In the genomic region with DNA sequence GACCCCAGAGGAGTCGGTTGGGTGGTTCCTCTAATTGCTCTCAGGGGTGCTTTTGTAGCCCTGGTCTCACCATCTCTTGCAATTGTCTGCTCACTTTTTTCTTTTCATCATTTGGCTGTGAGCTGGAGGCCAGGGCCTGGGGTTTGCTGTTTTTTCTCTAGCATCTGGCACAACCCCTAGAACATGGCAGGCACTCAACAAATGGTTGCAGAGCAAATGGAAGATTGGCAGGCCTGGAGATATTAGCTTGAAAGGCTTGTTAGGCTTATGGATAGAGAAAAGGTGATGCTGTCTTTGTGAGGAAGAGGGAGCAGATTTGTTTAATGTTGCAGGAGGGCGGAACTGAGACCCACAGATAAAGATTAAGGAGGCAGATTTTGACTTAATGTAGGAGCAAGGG, we compare ENCODE assay signal across 26 cellular contexts. TPM values are rescaled to one million over a fixed set of nuclear protein-coding genes. Genes with fewer than 3 reads are reported as not detected.
DNase-seq lines count a peak whose midpoint lies in the region; ATAC-seq, FAIRE-seq and TF ChIP-seq lines count a peak whose summit lies in the region.
"Had no signal": no experiment of that assay in that cellular context is flagged by ENCODE, and none has a peak within 500 bp of the region (broad histone marks: within the 10 kb centered on the region; RNA-seq: fewer than 3 reads in every experiment).

No MANE protein-coding gene starts in this region.

- H3K36me3 Mint-ChIP-seq in brain (peaks cover 47% of the 10 kb centered on the region), glutamatergic neuron (ENCODE audit: unreplicated experiment) (no peaks in the 10 kb centered on the region)
- H3K36me3 Mint-ChIP-seq: CD14-positive monocyte had no signal

- H3K27me3 Mint-ChIP-seq in brain (no peaks in the 10 kb centered on the region), glutamatergic neuron (ENCODE audit: unreplicated experiment) (peaks cover 6% of the 10 kb centered on the region)

- H3K36me3 ChIP-seq in right atrium auricular region, result no peaks in the 10 kb centered on the region
- H3K36me3 ChIP-seq: BE2C; BLaER1 treated with 17β-estradiol and CSF1 and Interleukin-3, amounts not matched to agents 10 nM and 100 nM had no signal

- peaks cover 0 to 50% of the 10 kb centered on the region in 2 donors for H3K4me1 ChIP-seq in right atrium auricular region
- H3K4me1 ChIP-seq: A549, BE2C had no signal

- H3K9me3 Mint-ChIP-seq in brain (no peaks in the 10 kb centered on the region), glutamatergic neuron (ENCODE audit: unreplicated experiment) (peaks cover 2% of the 10 kb centered on the region)
- H3K9me3 Mint-ChIP-seq: CD4-positive, alpha-beta T cell; CD8-positive, alpha-beta memory T cell; GM23338; H9 had no signal

- H3K4me1 Mint-ChIP-seq in brain (peaks cover 12% of the 10 kb centered on the region), glutamatergic neuron (ENCODE audit: low read depth, unreplicated experiment) (peaks cover 17% of the 10 kb centered on the region)

- H3K27ac ChIP-seq in right atrium auricular region, result peak overlapping the region in 1 of 2 donors; percentile 29
- H3K27ac ChIP-seq: A549; BLaER1 treated with 17β-estradiol and CSF1 and Interleukin-3, amounts not matched to agents 10 nM and 100 nM had no signal

- DNase-seq in Right ventricle myocardium inferior (ENCODE audit: missing footprints), result no peak
- DNase-seq in right atrium auricular region (ENCODE audit: low spot score), result no peak
- DNase-seq in glutamatergic neuron, result no peak
- no peak for DNase-seq in left ventricle myocardium superior
- DNase-seq in urothelium cell line (ENCODE audit: low spot score), result no peak
- DNase-seq in EL, result no peak
- DNase-seq: 8988T; ACHN; AML-193; BE2C; CD4-positive, alpha-beta T cell; CD8-positive, alpha-beta memory T cell; DMS 273 treated with DMSO at 0.1 percent for 48 hours; DMS79; GF-D8; H9 had no signal

- no peak for FAIRE-seq in urothelium cell line (lab: Jason Lieb, UNC)
- FAIRE-seq: A549, D721Med, GM12891, GM18507 had no signal

- peak overlapping the region in 3 of 5 experiments; percentile 3 to 84 (median 73) for H3K27ac Mint-ChIP-seq in brain
- H3K27ac Mint-ChIP-seq in glutamatergic neuron (ENCODE audit: unreplicated experiment), result no peak overlapping the region
- H3K27ac Mint-ChIP-seq: CD14-positive monocyte; CD4-positive, alpha-beta T cell; CD8-positive, alpha-beta memory T cell; GM23338; H9 had no signal

- H3K4me3 Mint-ChIP-seq in brain (peak overlapping the region in 2 of 5 experiments; percentile 23 to 27), glutamatergic neuron (ENCODE audit: unreplicated experiment) (peak overlapping the region; percentile 7)
- H3K4me3 Mint-ChIP-seq: CD14-positive monocyte; CD4-positive, alpha-beta T cell; CD8-positive, alpha-beta memory T cell; GM23338; H9 had no signal

- no peaks in the 10 kb centered on the region for H3K9me3 ChIP-seq in right atrium auricular region
- H3K9me3 ChIP-seq: A549, BE2C had no signal

- ATAC-seq in Right ventricle myocardium inferior (peak; percentile 38), left ventricle myocardium superior (peak; percentile 61), GM19023 (IDR thresholded peaks at IDR 0.05; ENCODE audit: unreplicated experiment) (no peak)
- ATAC-seq: A549, GM23338, HCT116 had no signal

- no peaks in the 10 kb centered on the region for H3K27me3 ChIP-seq in right atrium auricular region
- H3K27me3 ChIP-seq: BE2C; BLaER1 treated with 17β-estradiol and CSF1 and Interleukin-3, amounts not matched to agents 10 nM and 100 nM had no signal

- intact Hi-C loops in Right ventricle myocardium inferior (cut with DNase I) (no loop called here), left ventricle myocardium superior (cut with micrococcal nuclease) (no loop called here)

- no peak for TF ChIP-seq CTCF in right atrium auricular region (IDR thresholded peaks at IDR 0.05)
- no peak for TF ChIP-seq CTCF in brain (conservative IDR thresholded peaks at IDR 0.05)
- no peak for TF ChIP-seq CTCF in glutamatergic neuron (IDR thresholded peaks at IDR 0.05; ENCODE audit: partially characterized antibody, unreplicated experiment)

- H3K4me3 ChIP-seq in right atrium auricular region, result no peak overlapping the region
- H3K4me3 ChIP-seq: A549; BLaER1 treated with 17β-estradiol and CSF1 and Interleukin-3, amounts not matched to agents 10 nM and 100 nM; GM23338 had no signal

RNA-seq across cellular contexts. Expression of a gene that starts 47.0 kb away (rescaled TPM):
- total RNA-seq in Right ventricle myocardium inferior, result 2.7 TPM
- total RNA-seq in right atrium auricular region, result 1 to 10 TPM; 2.0 to 3.8 TPM
- polyA plus RNA-seq in brain (ENCODE audit: insufficient read depth, low read depth, low replicate concordance), result 9.8 TPM
- total RNA-seq in glutamatergic neuron (ENCODE audit: unreplicated experiment), result 25.3 TPM
- total RNA-seq in left ventricle myocardium superior, result 1.7 TPM
- polyA plus RNA-seq: A549 had no signal
